In the genomic region with DNA sequence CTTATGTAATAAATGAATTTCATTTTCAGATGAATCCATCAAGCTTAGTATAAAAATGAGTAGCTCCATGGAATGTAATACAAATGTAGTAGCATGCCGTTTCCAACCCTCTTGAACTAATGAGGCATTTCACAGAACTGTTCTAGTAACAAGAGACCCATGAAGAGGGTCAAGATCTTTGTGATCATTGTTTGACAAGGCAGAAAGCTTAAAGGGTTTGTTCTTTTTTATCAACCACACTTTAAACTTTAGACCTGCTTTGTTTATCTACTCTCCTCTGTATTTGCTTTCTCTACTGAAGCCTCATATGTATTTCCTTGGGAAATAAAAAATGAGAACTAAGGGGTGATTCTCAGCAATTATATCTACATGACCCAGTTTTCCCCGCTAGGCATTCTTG, we compare ENCODE assay signal across 1 cellular context.
TF ChIP-seq lines count a peak whose summit lies in the region.

No MANE protein-coding gene starts in this region.

TF ChIP-seq in HepG2, 621 proteins besides CTCF, POLR2A, EP300 and RAD21 (continued from another document):
- TF ChIP-seq, protein P1, sequence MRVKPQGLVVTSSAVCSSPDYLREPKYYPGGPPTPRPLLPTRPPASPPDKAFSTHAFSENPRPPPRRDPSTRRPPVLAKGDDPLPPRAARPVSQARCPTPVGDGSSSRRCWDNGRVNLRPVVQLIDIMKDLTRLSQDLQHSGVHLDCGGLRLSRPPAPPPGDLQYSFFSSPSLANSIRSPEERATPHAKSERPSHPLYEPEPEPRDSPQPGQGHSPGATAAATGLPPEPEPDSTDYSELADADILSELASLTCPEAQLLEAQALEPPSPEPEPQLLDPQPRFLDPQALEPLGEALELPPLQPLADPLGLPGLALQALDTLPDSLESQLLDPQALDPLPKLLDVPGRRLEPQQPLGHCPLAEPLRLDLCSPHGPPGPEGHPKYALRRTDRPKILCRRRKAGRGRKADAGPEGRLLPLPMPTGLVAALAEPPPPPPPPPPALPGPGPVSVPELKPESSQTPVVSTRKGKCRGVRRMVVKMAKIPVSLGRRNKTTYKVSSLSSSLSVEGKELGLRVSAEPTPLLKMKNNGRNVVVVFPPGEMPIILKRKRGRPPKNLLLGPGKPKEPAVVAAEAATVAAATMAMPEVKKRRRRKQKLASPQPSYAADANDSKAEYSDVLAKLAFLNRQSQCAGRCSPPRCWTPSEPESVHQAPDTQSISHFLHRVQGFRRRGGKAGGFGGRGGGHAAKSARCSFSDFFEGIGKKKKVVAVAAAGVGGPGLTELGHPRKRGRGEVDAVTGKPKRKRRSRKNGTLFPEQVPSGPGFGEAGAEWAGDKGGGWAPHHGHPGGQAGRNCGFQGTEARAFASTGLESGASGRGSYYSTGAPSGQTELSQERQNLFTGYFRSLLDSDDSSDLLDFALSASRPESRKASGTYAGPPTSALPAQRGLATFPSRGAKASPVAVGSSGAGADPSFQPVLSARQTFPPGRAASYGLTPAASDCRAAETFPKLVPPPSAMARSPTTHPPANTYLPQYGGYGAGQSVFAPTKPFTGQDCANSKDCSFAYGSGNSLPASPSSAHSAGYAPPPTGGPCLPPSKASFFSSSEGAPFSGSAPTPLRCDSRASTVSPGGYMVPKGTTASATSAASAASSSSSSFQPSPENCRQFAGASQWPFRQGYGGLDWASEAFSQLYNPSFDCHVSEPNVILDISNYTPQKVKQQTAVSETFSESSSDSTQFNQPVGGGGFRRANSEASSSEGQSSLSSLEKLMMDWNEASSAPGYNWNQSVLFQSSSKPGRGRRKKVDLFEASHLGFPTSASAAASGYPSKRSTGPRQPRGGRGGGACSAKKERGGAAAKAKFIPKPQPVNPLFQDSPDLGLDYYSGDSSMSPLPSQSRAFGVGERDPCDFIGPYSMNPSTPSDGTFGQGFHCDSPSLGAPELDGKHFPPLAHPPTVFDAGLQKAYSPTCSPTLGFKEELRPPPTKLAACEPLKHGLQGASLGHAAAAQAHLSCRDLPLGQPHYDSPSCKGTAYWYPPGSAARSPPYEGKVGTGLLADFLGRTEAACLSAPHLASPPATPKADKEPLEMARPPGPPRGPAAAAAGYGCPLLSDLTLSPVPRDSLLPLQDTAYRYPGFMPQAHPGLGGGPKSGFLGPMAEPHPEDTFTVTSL (CRISPR knock-in tag; IDR thresholded peaks at IDR 0.05; ENCODE audit: borderline replicate concordance), result peak; percentile 37; the same call in 1 of the 2 replicates
- no peak for TF ChIP-seq ZNF136 (CRISPR knock-in tag; IDR thresholded peaks at IDR 0.05; ENCODE audit: low read depth)
- 0 out of 2 replicates have a peak, but pooled peaks have one; percentile 20 for TF ChIP-seq ISL2 (CRISPR knock-in tag; IDR thresholded peaks at IDR 0.05)
- TF ChIP-seq FOXA1 (IDR thresholded peaks at IDR 0.05), result no peak
- TF ChIP-seq FOXA1 (CRISPR knock-in tag; IDR thresholded peaks at IDR 0.05), result 0 out of 2 replicates have a peak, but pooled peaks have one; percentile 21
- TF ChIP-seq, protein P2, sequence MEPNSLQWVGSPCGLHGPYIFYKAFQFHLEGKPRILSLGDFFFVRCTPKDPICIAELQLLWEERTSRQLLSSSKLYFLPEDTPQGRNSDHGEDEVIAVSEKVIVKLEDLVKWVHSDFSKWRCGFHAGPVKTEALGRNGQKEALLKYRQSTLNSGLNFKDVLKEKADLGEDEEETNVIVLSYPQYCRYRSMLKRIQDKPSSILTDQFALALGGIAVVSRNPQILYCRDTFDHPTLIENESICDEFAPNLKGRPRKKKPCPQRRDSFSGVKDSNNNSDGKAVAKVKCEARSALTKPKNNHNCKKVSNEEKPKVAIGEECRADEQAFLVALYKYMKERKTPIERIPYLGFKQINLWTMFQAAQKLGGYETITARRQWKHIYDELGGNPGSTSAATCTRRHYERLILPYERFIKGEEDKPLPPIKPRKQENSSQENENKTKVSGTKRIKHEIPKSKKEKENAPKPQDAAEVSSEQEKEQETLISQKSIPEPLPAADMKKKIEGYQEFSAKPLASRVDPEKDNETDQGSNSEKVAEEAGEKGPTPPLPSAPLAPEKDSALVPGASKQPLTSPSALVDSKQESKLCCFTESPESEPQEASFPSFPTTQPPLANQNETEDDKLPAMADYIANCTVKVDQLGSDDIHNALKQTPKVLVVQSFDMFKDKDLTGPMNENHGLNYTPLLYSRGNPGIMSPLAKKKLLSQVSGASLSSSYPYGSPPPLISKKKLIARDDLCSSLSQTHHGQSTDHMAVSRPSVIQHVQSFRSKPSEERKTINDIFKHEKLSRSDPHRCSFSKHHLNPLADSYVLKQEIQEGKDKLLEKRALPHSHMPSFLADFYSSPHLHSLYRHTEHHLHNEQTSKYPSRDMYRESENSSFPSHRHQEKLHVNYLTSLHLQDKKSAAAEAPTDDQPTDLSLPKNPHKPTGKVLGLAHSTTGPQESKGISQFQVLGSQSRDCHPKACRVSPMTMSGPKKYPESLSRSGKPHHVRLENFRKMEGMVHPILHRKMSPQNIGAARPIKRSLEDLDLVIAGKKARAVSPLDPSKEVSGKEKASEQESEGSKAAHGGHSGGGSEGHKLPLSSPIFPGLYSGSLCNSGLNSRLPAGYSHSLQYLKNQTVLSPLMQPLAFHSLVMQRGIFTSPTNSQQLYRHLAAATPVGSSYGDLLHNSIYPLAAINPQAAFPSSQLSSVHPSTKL (CRISPR knock-in tag; IDR thresholded peaks at IDR 0.05), result peak; percentile 61
- TF ChIP-seq, protein P3, sequence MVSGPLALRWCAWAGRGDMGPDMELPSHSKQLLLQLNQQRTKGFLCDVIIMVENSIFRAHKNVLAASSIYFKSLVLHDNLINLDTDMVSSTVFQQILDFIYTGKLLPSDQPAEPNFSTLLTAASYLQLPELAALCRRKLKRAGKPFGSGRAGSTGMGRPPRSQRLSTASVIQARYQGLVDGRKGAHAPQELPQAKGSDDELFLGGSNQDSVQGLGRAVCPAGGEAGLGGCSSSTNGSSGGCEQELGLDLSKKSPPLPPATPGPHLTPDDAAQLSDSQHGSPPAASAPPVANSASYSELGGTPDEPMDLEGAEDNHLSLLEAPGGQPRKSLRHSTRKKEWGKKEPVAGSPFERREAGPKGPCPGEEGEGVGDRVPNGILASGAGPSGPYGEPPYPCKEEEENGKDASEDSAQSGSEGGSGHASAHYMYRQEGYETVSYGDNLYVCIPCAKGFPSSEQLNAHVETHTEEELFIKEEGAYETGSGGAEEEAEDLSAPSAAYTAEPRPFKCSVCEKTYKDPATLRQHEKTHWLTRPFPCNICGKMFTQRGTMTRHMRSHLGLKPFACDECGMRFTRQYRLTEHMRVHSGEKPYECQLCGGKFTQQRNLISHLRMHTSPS (CRISPR knock-in tag; IDR thresholded peaks at IDR 0.05; ENCODE audit: low read depth), result no peak
- TF ChIP-seq, protein P4, sequence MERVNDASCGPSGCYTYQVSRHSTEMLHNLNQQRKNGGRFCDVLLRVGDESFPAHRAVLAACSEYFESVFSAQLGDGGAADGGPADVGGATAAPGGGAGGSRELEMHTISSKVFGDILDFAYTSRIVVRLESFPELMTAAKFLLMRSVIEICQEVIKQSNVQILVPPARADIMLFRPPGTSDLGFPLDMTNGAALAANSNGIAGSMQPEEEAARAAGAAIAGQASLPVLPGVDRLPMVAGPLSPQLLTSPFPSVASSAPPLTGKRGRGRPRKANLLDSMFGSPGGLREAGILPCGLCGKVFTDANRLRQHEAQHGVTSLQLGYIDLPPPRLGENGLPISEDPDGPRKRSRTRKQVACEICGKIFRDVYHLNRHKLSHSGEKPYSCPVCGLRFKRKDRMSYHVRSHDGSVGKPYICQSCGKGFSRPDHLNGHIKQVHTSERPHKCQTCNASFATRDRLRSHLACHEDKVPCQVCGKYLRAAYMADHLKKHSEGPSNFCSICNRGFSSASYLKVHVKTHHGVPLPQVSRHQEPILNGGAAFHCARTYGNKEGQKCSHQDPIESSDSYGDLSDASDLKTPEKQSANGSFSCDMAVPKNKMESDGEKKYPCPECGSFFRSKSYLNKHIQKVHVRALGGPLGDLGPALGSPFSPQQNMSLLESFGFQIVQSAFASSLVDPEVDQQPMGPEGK (CRISPR knock-in tag; IDR thresholded peaks at IDR 0.05), result no peak
- peak; percentile 11 for TF ChIP-seq ASH2L (IDR thresholded peaks at IDR 0.05; ENCODE audit: insufficient read length, low read depth, low read length)
- TF ChIP-seq SOX6 (IDR thresholded peaks at IDR 0.05), result no peak
- TF ChIP-seq SOX6 (CRISPR knock-in tag; IDR thresholded peaks at IDR 0.05), result peak; percentile 37; the same call in 1 of the 2 replicates
- peak; percentile 34; the same call in 1 of the 2 replicates for TF ChIP-seq NR2F6 (IDR thresholded peaks at IDR 0.05)
- TF ChIP-seq NR2F6 (CRISPR knock-in tag; IDR thresholded peaks at IDR 0.05), result 0 out of 2 replicates have a peak, but pooled peaks have one; percentile 26
- TF ChIP-seq HMG20A (CRISPR knock-in tag; IDR thresholded peaks at IDR 0.05; ENCODE audit: borderline replicate concordance), result peak; percentile 63; the same call in 1 of the 2 replicates
- TF ChIP-seq, protein P5, sequence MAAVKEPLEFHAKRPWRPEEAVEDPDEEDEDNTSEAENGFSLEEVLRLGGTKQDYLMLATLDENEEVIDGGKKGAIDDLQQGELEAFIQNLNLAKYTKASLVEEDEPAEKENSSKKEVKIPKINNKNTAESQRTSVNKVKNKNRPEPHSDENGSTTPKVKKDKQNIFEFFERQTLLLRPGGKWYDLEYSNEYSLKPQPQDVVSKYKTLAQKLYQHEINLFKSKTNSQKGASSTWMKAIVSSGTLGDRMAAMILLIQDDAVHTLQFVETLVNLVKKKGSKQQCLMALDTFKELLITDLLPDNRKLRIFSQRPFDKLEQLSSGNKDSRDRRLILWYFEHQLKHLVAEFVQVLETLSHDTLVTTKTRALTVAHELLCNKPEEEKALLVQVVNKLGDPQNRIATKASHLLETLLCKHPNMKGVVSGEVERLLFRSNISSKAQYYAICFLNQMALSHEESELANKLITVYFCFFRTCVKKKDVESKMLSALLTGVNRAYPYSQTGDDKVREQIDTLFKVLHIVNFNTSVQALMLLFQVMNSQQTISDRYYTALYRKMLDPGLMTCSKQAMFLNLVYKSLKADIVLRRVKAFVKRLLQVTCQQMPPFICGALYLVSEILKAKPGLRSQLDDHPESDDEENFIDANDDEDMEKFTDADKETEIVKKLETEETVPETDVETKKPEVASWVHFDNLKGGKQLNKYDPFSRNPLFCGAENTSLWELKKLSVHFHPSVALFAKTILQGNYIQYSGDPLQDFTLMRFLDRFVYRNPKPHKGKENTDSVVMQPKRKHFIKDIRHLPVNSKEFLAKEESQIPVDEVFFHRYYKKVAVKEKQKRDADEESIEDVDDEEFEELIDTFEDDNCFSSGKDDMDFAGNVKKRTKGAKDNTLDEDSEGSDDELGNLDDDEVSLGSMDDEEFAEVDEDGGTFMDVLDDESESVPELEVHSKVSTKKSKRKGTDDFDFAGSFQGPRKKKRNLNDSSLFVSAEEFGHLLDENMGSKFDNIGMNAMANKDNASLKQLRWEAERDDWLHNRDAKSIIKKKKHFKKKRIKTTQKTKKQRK (IDR thresholded peaks at IDR 0.05; ENCODE audit: low read length), result no peak
- TF ChIP-seq, protein P6, sequence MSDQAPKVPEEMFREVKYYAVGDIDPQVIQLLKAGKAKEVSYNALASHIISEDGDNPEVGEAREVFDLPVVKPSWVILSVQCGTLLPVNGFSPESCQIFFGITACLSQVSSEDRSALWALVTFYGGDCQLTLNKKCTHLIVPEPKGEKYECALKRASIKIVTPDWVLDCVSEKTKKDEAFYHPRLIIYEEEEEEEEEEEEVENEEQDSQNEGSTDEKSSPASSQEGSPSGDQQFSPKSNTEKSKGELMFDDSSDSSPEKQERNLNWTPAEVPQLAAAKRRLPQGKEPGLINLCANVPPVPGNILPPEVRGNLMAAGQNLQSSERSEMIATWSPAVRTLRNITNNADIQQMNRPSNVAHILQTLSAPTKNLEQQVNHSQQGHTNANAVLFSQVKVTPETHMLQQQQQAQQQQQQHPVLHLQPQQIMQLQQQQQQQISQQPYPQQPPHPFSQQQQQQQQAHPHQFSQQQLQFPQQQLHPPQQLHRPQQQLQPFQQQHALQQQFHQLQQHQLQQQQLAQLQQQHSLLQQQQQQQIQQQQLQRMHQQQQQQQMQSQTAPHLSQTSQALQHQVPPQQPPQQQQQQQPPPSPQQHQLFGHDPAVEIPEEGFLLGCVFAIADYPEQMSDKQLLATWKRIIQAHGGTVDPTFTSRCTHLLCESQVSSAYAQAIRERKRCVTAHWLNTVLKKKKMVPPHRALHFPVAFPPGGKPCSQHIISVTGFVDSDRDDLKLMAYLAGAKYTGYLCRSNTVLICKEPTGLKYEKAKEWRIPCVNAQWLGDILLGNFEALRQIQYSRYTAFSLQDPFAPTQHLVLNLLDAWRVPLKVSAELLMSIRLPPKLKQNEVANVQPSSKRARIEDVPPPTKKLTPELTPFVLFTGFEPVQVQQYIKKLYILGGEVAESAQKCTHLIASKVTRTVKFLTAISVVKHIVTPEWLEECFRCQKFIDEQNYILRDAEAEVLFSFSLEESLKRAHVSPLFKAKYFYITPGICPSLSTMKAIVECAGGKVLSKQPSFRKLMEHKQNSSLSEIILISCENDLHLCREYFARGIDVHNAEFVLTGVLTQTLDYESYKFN (CRISPR knock-in tag; conservative IDR thresholded peaks at IDR 0.05), result peak; percentile 49; the same call in 1 of the 2 replicates
- 0 out of 2 replicates have a peak, but pooled peaks have one; percentile 17 for TF ChIP-seq MIXL1 (CRISPR knock-in tag; IDR thresholded peaks at IDR 0.05)
- peak; percentile 29; the same call in 1 of the 2 replicates for TF ChIP-seq ZNF614 (CRISPR knock-in tag; IDR thresholded peaks at IDR 0.05; ENCODE audit: borderline replicate concordance)
- TF ChIP-seq SOX13 (IDR thresholded peaks at IDR 0.05), result no peak
- peak in 1 of 2 experiments; percentile 70; a peak in 2 of 4 replicates for TF ChIP-seq SOX13 (CRISPR knock-in tag; conservative IDR thresholded peaks at IDR 0.05 in 1 of 2, IDR thresholded peaks at IDR 0.05 in 1 of 2)
- TF ChIP-seq FOXA3 (CRISPR knock-in tag; IDR thresholded peaks at IDR 0.05), result peak; percentile 38; the same call in 1 of the 2 replicates
TF ChIP-seq in HepG2: peak in this region for 18.
